Comparison of ENCODE assay signal across 1 cellular context in the genomic region with DNA sequence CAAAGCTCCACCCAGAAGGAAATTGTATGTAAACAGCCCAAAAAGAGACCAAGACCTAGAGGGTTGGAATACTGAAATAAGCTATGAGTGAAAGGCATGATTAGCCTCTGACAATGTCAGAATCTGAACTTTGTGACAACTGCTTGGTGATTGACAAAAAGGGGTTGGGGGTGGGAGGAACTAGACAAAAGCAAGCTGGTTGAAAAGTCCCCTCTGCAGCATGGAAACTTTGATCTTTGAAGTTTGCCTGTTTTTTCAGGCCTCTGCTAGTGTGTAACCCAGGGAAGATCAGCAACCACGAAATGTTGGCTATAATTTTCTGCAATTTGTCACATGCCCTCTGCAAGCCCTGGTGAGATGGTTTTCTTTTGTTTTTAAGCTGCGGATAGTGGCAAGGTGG.
TF ChIP-seq lines count a peak whose summit lies in the region.

No MANE protein-coding gene starts in this region.

TF ChIP-seq in HepG2, 621 proteins besides CTCF, POLR2A, EP300 and RAD21 (continued from another document and continues in another):
- TF ChIP-seq, protein P1, sequence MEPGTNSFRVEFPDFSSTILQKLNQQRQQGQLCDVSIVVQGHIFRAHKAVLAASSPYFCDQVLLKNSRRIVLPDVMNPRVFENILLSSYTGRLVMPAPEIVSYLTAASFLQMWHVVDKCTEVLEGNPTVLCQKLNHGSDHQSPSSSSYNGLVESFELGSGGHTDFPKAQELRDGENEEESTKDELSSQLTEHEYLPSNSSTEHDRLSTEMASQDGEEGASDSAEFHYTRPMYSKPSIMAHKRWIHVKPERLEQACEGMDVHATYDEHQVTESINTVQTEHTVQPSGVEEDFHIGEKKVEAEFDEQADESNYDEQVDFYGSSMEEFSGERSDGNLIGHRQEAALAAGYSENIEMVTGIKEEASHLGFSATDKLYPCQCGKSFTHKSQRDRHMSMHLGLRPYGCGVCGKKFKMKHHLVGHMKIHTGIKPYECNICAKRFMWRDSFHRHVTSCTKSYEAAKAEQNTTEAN (CRISPR knock-in tag; conservative IDR thresholded peaks at IDR 0.05): no peak
- TF ChIP-seq XBP1 (CRISPR knock-in tag; IDR thresholded peaks at IDR 0.05) (no peak), ZNF713 (CRISPR knock-in tag; IDR thresholded peaks at IDR 0.05) (no peak), SNAPC2 (CRISPR knock-in tag; IDR thresholded peaks at IDR 0.05) (no peak), NR2F6 (IDR thresholded peaks at IDR 0.05) (no peak), NR2F6 (CRISPR knock-in tag; IDR thresholded peaks at IDR 0.05) (no peak; the same call in 1 of the 2 replicates), FOXJ3 (CRISPR knock-in tag; IDR thresholded peaks at IDR 0.05; ENCODE audit: borderline replicate concordance) (no peak), ZBTB1 (CRISPR knock-in tag; IDR thresholded peaks at IDR 0.05; ENCODE audit: borderline replicate concordance) (no peak), MYC (CRISPR knock-in tag; IDR thresholded peaks at IDR 0.05; ENCODE audit: borderline replicate concordance) (no peak), ZBTB7B (CRISPR knock-in tag; IDR thresholded peaks at IDR 0.05) (0 out of 2 replicates have a peak, but pooled peaks have one; percentile 25), SRSF4 (IDR thresholded peaks at IDR 0.05; ENCODE audit: low read depth, low read length, poor library complexity, severe bottlenecking) (no peak), KMT2A (CRISPR knock-in tag; IDR thresholded peaks at IDR 0.05) (no peak), PRMT3 (CRISPR knock-in tag; IDR thresholded peaks at IDR 0.05; ENCODE audit: borderline replicate concordance, low read depth) (no peak), ISL2 (CRISPR knock-in tag; IDR thresholded peaks at IDR 0.05) (peak; percentile 63; the same call in 1 of the 2 replicates), TSC22D2 (CRISPR knock-in tag; IDR thresholded peaks at IDR 0.05; ENCODE audit: borderline replicate concordance) (no peak), CREM (IDR thresholded peaks at IDR 0.05) (peak; percentile 49; the same call in 1 of the 2 replicates), CREM (CRISPR knock-in tag; IDR thresholded peaks at IDR 0.05) (no peak), ZNF570 (CRISPR knock-in tag; IDR thresholded peaks at IDR 0.05; ENCODE audit: borderline replicate concordance) (no peak), ZNF33A (CRISPR knock-in tag; IDR thresholded peaks at IDR 0.05; ENCODE audit: borderline replicate concordance) (no peak), BHLHE40 (IDR thresholded peaks at IDR 0.05; ENCODE audit: low read length) (no peak), CBX5 (CRISPR knock-in tag; IDR thresholded peaks at IDR 0.05; ENCODE audit: borderline replicate concordance) (no peak), ATF1 (CRISPR knock-in tag; IDR thresholded peaks at IDR 0.05) (no peak), ZKSCAN5 (CRISPR knock-in tag; IDR thresholded peaks at IDR 0.05) (no peak), ZNF749 (CRISPR knock-in tag; IDR thresholded peaks at IDR 0.05; ENCODE audit: borderline replicate concordance) (no peak), NR3C1 (CRISPR knock-in tag; IDR thresholded peaks at IDR 0.05) (no peak), TBX2 (CRISPR knock-in tag; IDR thresholded peaks at IDR 0.05; ENCODE audit: borderline replicate concordance) (peak; percentile 36; the same call in 1 of the 2 replicates), ZC3H13 (CRISPR knock-in tag; IDR thresholded peaks at IDR 0.05) (no peak), FOXA3 (CRISPR knock-in tag; IDR thresholded peaks at IDR 0.05) (peak; percentile 29; the same call in 1 of the 2 replicates), FOXA1 (IDR thresholded peaks at IDR 0.05) (no peak), FOXA1 (CRISPR knock-in tag; IDR thresholded peaks at IDR 0.05) (no peak), POGZ (CRISPR knock-in tag; IDR thresholded peaks at IDR 0.05) (peak; percentile 30; the same call in 1 of the 2 replicates), ZNF781 (CRISPR knock-in tag; IDR thresholded peaks at IDR 0.05; ENCODE audit: borderline replicate concordance, not compliant biosample characterization) (no peak), PHF21A (CRISPR knock-in tag; IDR thresholded peaks at IDR 0.05) (0 out of 2 replicates have a peak, but pooled peaks have one; percentile 65), ISX (CRISPR knock-in tag; conservative IDR thresholded peaks at IDR 0.05) (no peak), ATF7-NPFF (CRISPR knock-in tag; IDR thresholded peaks at IDR 0.05; ENCODE audit: low read depth) (no peak), ERF (CRISPR knock-in tag; IDR thresholded peaks at IDR 0.05) (no peak), NFE2L1 (CRISPR knock-in tag; IDR thresholded peaks at IDR 0.05; ENCODE audit: borderline replicate concordance) (no peak), HES4 (CRISPR knock-in tag; IDR thresholded peaks at IDR 0.05; ENCODE audit: borderline replicate concordance) (no peak), ATRX (CRISPR knock-in tag; IDR thresholded peaks at IDR 0.05; ENCODE audit: borderline replicate concordance) (no peak), DNMT1 (CRISPR knock-in tag; IDR thresholded peaks at IDR 0.05) (no peak), ELF3 (CRISPR knock-in tag; IDR thresholded peaks at IDR 0.05) (peak; percentile 37; the same call in 1 of the 2 replicates), ZFP41 (CRISPR knock-in tag; IDR thresholded peaks at IDR 0.05; ENCODE audit: borderline replicate concordance) (no peak)
- TF ChIP-seq, protein P2, sequence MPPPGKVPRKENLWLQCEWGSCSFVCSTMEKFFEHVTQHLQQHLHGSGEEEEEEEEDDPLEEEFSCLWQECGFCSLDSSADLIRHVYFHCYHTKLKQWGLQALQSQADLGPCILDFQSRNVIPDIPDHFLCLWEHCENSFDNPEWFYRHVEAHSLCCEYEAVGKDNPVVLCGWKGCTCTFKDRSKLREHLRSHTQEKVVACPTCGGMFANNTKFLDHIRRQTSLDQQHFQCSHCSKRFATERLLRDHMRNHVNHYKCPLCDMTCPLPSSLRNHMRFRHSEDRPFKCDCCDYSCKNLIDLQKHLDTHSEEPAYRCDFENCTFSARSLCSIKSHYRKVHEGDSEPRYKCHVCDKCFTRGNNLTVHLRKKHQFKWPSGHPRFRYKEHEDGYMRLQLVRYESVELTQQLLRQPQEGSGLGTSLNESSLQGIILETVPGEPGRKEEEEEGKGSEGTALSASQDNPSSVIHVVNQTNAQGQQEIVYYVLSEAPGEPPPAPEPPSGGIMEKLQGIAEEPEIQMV (CRISPR knock-in tag; IDR thresholded peaks at IDR 0.05; ENCODE audit: low read depth): no peak
- TF ChIP-seq, protein P3, sequence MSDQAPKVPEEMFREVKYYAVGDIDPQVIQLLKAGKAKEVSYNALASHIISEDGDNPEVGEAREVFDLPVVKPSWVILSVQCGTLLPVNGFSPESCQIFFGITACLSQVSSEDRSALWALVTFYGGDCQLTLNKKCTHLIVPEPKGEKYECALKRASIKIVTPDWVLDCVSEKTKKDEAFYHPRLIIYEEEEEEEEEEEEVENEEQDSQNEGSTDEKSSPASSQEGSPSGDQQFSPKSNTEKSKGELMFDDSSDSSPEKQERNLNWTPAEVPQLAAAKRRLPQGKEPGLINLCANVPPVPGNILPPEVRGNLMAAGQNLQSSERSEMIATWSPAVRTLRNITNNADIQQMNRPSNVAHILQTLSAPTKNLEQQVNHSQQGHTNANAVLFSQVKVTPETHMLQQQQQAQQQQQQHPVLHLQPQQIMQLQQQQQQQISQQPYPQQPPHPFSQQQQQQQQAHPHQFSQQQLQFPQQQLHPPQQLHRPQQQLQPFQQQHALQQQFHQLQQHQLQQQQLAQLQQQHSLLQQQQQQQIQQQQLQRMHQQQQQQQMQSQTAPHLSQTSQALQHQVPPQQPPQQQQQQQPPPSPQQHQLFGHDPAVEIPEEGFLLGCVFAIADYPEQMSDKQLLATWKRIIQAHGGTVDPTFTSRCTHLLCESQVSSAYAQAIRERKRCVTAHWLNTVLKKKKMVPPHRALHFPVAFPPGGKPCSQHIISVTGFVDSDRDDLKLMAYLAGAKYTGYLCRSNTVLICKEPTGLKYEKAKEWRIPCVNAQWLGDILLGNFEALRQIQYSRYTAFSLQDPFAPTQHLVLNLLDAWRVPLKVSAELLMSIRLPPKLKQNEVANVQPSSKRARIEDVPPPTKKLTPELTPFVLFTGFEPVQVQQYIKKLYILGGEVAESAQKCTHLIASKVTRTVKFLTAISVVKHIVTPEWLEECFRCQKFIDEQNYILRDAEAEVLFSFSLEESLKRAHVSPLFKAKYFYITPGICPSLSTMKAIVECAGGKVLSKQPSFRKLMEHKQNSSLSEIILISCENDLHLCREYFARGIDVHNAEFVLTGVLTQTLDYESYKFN (CRISPR knock-in tag; conservative IDR thresholded peaks at IDR 0.05): peak; percentile 90
- TF ChIP-seq, protein P4, sequence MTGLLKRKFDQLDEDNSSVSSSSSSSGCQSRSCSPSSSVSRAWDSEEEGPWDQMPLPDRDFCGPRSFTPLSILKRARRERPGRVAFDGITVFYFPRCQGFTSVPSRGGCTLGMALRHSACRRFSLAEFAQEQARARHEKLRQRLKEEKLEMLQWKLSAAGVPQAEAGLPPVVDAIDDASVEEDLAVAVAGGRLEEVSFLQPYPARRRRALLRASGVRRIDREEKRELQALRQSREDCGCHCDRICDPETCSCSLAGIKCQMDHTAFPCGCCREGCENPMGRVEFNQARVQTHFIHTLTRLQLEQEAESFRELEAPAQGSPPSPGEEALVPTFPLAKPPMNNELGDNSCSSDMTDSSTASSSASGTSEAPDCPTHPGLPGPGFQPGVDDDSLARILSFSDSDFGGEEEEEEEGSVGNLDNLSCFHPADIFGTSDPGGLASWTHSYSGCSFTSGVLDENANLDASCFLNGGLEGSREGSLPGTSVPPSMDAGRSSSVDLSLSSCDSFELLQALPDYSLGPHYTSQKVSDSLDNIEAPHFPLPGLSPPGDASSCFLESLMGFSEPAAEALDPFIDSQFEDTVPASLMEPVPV (CRISPR knock-in tag; IDR thresholded peaks at IDR 0.05): no peak
- TF ChIP-seq, protein P5, sequence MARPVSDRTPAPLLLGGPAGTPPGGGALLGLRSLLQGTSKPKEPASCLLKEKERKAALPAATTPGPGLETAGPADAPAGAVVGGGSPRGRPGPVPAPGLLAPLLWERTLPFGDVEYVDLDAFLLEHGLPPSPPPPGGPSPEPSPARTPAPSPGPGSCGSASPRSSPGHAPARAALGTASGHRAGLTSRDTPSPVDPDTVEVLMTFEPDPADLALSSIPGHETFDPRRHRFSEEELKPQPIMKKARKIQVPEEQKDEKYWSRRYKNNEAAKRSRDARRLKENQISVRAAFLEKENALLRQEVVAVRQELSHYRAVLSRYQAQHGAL (CRISPR knock-in tag; IDR thresholded peaks at IDR 0.05; ENCODE audit: not compliant biosample characterization): no peak
- TF ChIP-seq, protein P6, sequence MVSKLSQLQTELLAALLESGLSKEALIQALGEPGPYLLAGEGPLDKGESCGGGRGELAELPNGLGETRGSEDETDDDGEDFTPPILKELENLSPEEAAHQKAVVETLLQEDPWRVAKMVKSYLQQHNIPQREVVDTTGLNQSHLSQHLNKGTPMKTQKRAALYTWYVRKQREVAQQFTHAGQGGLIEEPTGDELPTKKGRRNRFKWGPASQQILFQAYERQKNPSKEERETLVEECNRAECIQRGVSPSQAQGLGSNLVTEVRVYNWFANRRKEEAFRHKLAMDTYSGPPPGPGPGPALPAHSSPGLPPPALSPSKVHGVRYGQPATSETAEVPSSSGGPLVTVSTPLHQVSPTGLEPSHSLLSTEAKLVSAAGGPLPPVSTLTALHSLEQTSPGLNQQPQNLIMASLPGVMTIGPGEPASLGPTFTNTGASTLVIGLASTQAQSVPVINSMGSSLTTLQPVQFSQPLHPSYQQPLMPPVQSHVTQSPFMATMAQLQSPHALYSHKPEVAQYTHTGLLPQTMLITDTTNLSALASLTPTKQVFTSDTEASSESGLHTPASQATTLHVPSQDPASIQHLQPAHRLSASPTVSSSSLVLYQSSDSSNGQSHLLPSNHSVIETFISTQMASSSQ (IDR thresholded peaks at IDR 0.05; ENCODE audit: low read depth): no peak
- TF ChIP-seq, protein P6 (CRISPR knock-in tag; IDR thresholded peaks at IDR 0.05; ENCODE audit: borderline replicate concordance): no peak; the same call in 1 of the 2 replicates
- TF ChIP-seq, protein P7, sequence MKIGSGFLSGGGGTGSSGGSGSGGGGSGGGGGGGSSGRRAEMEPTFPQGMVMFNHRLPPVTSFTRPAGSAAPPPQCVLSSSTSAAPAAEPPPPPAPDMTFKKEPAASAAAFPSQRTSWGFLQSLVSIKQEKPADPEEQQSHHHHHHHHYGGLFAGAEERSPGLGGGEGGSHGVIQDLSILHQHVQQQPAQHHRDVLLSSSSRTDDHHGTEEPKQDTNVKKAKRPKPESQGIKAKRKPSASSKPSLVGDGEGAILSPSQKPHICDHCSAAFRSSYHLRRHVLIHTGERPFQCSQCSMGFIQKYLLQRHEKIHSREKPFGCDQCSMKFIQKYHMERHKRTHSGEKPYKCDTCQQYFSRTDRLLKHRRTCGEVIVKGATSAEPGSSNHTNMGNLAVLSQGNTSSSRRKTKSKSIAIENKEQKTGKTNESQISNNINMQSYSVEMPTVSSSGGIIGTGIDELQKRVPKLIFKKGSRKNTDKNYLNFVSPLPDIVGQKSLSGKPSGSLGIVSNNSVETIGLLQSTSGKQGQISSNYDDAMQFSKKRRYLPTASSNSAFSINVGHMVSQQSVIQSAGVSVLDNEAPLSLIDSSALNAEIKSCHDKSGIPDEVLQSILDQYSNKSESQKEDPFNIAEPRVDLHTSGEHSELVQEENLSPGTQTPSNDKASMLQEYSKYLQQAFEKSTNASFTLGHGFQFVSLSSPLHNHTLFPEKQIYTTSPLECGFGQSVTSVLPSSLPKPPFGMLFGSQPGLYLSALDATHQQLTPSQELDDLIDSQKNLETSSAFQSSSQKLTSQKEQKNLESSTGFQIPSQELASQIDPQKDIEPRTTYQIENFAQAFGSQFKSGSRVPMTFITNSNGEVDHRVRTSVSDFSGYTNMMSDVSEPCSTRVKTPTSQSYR (CRISPR knock-in tag; IDR thresholded peaks at IDR 0.05; ENCODE audit: borderline replicate concordance): peak; percentile 68
- TF ChIP-seq, protein P8, sequence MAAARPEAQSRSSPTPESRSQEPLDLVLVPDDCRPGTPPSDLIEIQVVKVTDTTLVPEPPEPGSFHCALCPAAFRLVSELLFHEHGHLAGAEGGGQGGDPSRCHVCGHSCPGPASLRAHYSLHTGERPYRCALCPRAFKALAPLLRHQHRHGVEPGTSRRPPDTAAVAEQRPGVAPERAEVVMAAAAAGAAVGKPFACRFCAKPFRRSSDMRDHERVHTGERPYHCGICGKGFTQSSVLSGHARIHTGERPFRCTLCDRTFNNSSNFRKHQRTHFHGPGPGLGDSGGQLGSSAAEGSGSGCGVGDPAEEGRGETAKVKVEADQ (CRISPR knock-in tag; IDR thresholded peaks at IDR 0.05; ENCODE audit: borderline replicate concordance): no peak
